ENCODE assay signal across 8 cellular contexts in the genomic region with DNA sequence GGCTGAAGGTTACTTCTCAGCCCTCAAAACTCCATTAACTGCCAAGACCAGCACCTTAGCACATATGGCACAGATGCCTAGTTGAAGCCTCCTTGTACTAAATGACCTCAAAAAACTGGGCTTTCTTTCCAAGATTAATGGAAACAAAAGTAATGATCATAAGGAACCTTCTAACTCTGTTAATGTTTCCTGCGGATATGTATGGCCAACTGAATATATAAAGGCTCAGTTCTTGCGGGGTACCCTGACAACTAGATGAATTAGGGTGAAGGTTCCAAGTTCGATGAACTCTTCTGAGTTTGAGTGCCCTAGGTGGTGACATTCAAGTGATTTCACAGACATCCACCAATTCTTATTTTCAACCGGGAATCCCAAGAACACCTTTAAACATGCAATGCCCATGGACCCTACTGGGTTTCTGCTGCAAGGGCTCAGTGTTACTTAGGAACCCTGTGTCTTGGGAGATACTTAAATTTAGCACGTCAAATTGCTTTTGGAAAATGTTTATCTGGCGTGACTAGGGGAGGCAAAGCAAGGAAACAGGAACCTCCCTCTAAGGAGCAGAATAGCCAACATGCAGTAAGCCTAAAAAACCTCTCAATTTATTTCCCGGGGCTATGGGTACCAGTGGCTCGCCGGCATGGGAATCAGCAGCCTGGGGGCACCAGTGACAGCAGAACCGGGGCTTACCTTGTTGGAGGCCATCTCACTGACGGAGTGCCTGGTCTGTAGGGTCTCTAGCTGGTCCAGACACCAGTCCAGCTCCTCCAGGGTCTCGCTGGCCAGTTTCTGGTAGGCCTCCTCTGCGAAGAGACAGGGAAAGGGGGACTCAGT.
DNase-seq lines count a peak whose midpoint lies in the region; ATAC-seq, FAIRE-seq and TF ChIP-seq lines count a peak whose summit lies in the region.

No MANE protein-coding gene starts in this region.

- TF ChIP-seq CTCF in SU-DHL-6 (IDR thresholded peaks at IDR 0.05; ENCODE audit: insufficient read depth, low read length, poor library complexity, severe bottlenecking) (no peak), fibroblast of pulmonary artery (IDR thresholded peaks at IDR 0.05; ENCODE audit: low read length, missing control alignments) (no peak), omental fat pad (IDR thresholded peaks at IDR 0.05) (no peak)

- DNase-seq in activated gamma-delta T cell treated with Interleukin-2 at 50 U/mL for 16 hours: peak; percentile 21
- no peak for DNase-seq in activated gamma-delta T cell (lab: John Stamatoyannopoulos, UW)
- no peak for DNase-seq in fibroblast of pulmonary artery (ENCODE audit: low read depth)
- DNase-seq in posterior vena cava (ENCODE audit: low spot score): peak; percentile 71
- DNase-seq in omental fat pad (ENCODE audit: low spot score): no peak
- DNase-seq in urothelium cell line (ENCODE audit: low spot score): no peak
- no peak for DNase-seq in midbrain (lab: John Stamatoyannopoulos, UW)

- no peaks in the 10 kb centered on the region for H3K9me2 ChIP-seq in SU-DHL-6 (replicated peaks; ENCODE audit: insufficient read depth, low read length)

- FAIRE-seq in urothelium cell line (lab: Jason Lieb, UNC): no peak

- no peaks in the 10 kb centered on the region for H3K79me2 ChIP-seq in SU-DHL-6 (ENCODE audit: insufficient read depth, low read length)

- H3K4me2 ChIP-seq in SU-DHL-6 (ENCODE audit: low read depth, low read length, poor library complexity, severe bottlenecking): peak overlapping the region; percentile 65

- ATAC-seq in omental fat pad (ENCODE audit: low FRiP score): no peak

- 0 out of 2 replicates have a peak, but pooled peaks cover 4% of the 10 kb centered on the region for H3F3A ChIP-seq in SU-DHL-6 (ENCODE audit: insufficient read depth)

- H2AFZ ChIP-seq in SU-DHL-6 (ENCODE audit: low read depth, low read length, severe bottlenecking): peak overlapping the region; percentile 86

- no peaks in the 10 kb centered on the region for H3K27me3 ChIP-seq in SU-DHL-6 (ENCODE audit: low read length)

- no peak overlapping the region for H3K27ac ChIP-seq in SU-DHL-6 (ENCODE audit: low read depth, low read length)

- peak overlapping the region; percentile 56 for H3K9ac ChIP-seq in SU-DHL-6 (ENCODE audit: low read length)

- peak overlapping the region; percentile 56 for H3K4me3 ChIP-seq in SU-DHL-6 (ENCODE audit: insufficient read depth, low read length, poor library complexity, severe bottlenecking)
- peak overlapping the region; percentile 61 for H3K4me3 ChIP-seq in fibroblast of pulmonary artery (replicated peaks; ENCODE audit: low read depth, low read length)

- H3K36me3 ChIP-seq in SU-DHL-6 (ENCODE audit: low read length): no peaks in the 10 kb centered on the region

- intact Hi-C loops in posterior vena cava (cut with DNase I): loop anchor here (2.0 to 10.0 kb wide), 3 partner anchors 58 to 136 kb away; no protein-coding TSS in a partner anchor

- H3K9me3 ChIP-seq in SU-DHL-6 (ENCODE audit: insufficient read depth, low read length): no peaks in the 10 kb centered on the region

- H4K20me1 ChIP-seq in SU-DHL-6 (ENCODE audit: low read depth, low read length): no peaks in the 10 kb centered on the region

Comparison
In these comparisons a context has a peak if more than half of its experiments do, and no peak if none do; other contexts are left out.
1. DNase-seq: peak in activated gamma-delta T cell treated with Interleukin-2 at 50 U/mL for 16 hours (single experiment) and posterior vena cava (single experiment); none in activated gamma-delta T cell (single experiment), fibroblast of pulmonary artery (single experiment), omental fat pad (single experiment), urothelium cell line (single experiment) and midbrain (single experiment).